In the genomic region with DNA sequence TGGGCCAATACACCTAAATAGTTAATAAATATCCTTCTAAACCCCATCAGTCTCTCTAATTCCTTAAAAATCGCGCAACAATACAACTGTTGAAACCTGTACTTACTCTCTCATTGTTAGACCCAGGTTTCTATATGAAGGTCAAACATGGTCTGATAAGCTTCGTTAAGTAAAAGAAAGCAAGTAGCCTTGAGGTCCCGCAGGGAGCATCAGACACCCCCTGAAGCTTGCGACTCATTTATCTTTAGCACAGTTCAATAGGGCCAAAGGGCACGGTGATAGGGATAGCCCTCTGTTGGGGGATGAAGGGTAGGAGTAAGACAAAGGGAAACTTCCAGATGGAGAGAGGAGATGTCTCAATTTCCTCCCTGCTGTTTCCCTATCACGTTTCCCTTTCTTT, we compare ENCODE assay signal across 1 cellular context.
TF ChIP-seq lines count a peak whose summit lies in the region.

No MANE protein-coding gene starts in this region.

TF ChIP-seq in A549, 52 proteins besides CTCF, POLR2A, EP300 and RAD21 (continued from another document):
- TF ChIP-seq PBX3 (IDR thresholded peaks at IDR 0.05) (no peak), ZC3H11A (IDR thresholded peaks at IDR 0.05) (no peak), SREBF2 (IDR thresholded peaks at IDR 0.05) (no peak), BHLHE40 (IDR thresholded peaks at IDR 0.05; ENCODE audit: low read depth, low read length) (no peak), FOXS1 (CRISPR knock-in tag; IDR thresholded peaks at IDR 0.05) (no peak), MAZ (IDR thresholded peaks at IDR 0.05; ENCODE audit: borderline replicate concordance, low read depth, low read length) (no peak), HOXB5 (CRISPR knock-in tag; IDR thresholded peaks at IDR 0.05) (no peak), RARB (CRISPR knock-in tag; IDR thresholded peaks at IDR 0.05) (no peak), CBX2 (IDR thresholded peaks at IDR 0.05; ENCODE audit: borderline replicate concordance, low read depth) (no peak), TFCP2L1 (CRISPR knock-in tag; IDR thresholded peaks at IDR 0.05) (no peak), MYC (IDR thresholded peaks at IDR 0.05; ENCODE audit: borderline replicate concordance, low read length) (no peak), RNF2 (IDR thresholded peaks at IDR 0.05; ENCODE audit: borderline replicate concordance, low read depth) (no peak)
